ENCODE assay signal across 1 cellular context in genomic region chr13:98746968-98747367, GRCh38.
TF ChIP-seq lines count a peak whose summit lies in the region.

No MANE protein-coding gene starts in this region.

TF ChIP-seq in HepG2, 621 proteins besides CTCF, POLR2A, EP300 and RAD21 (continued from another document and continues in another):
- TF ChIP-seq CEBPG (CRISPR knock-in tag; IDR thresholded peaks at IDR 0.05) (peak; percentile 77), DR1 (CRISPR knock-in tag; IDR thresholded peaks at IDR 0.05) (no peak), ZNF768 (CRISPR knock-in tag; IDR thresholded peaks at IDR 0.05) (no peak), STAT6 (CRISPR knock-in tag; IDR thresholded peaks at IDR 0.05; ENCODE audit: borderline replicate concordance) (no peak), ZNF839 (CRISPR knock-in tag; IDR thresholded peaks at IDR 0.05; ENCODE audit: borderline replicate concordance) (no peak), NFE2L1 (CRISPR knock-in tag; IDR thresholded peaks at IDR 0.05; ENCODE audit: borderline replicate concordance) (no peak), ZNF333 (CRISPR knock-in tag; IDR thresholded peaks at IDR 0.05; ENCODE audit: borderline replicate concordance) (no peak), MAFK (conservative IDR thresholded peaks at IDR 0.05 in 1 of 2, IDR thresholded peaks at IDR 0.05 in 1 of 2; ENCODE audit: low read length in 2 of 2) (no peak), NFIB (CRISPR knock-in tag; IDR thresholded peaks at IDR 0.05; ENCODE audit: borderline replicate concordance) (no peak), U2AF1 (optimal IDR thresholded peaks at IDR 0.05; ENCODE audit: low read depth, low read length) (no peak), ADNP (CRISPR knock-in tag; IDR thresholded peaks at IDR 0.05) (no peak), ZFP37 (CRISPR knock-in tag; IDR thresholded peaks at IDR 0.05; ENCODE audit: borderline replicate concordance) (no peak), ARID2 (CRISPR knock-in tag; IDR thresholded peaks at IDR 0.05; ENCODE audit: borderline replicate concordance) (no peak), JUND (CRISPR knock-in tag; IDR thresholded peaks at IDR 0.05) (peak; percentile 84; the same call in 1 of the 2 replicates), YEATS4 (CRISPR knock-in tag; IDR thresholded peaks at IDR 0.05; ENCODE audit: borderline replicate concordance) (no peak), EEA1 (CRISPR knock-in tag; IDR thresholded peaks at IDR 0.05; ENCODE audit: borderline replicate concordance) (no peak), ARNTL (CRISPR knock-in tag; IDR thresholded peaks at IDR 0.05) (no peak), SP2 (CRISPR knock-in tag; IDR thresholded peaks at IDR 0.05) (no peak), ZNF3 (CRISPR knock-in tag; IDR thresholded peaks at IDR 0.05) (no peak), TOE1 (CRISPR knock-in tag; IDR thresholded peaks at IDR 0.05) (no peak), ZNF703 (CRISPR knock-in tag; IDR thresholded peaks at IDR 0.05; ENCODE audit: borderline replicate concordance) (no peak), ZNF138 (CRISPR knock-in tag; IDR thresholded peaks at IDR 0.05; ENCODE audit: low read depth) (no peak), ZNF292 (CRISPR knock-in tag; IDR thresholded peaks at IDR 0.05; ENCODE audit: borderline replicate concordance, low read depth) (peak; percentile 19; the same call in 1 of the 2 replicates), ZNF550 (CRISPR knock-in tag; IDR thresholded peaks at IDR 0.05; ENCODE audit: borderline replicate concordance) (no peak), IRF2 (CRISPR knock-in tag; IDR thresholded peaks at IDR 0.05) (0 out of 2 replicates have a peak, but pooled peaks have one; percentile 34), ATF3 (CRISPR knock-in tag; IDR thresholded peaks at IDR 0.05) (peak; percentile 86), ZNF83 (CRISPR knock-in tag; IDR thresholded peaks at IDR 0.05; ENCODE audit: borderline replicate concordance) (no peak), ZEB1 (IDR thresholded peaks at IDR 0.05; ENCODE audit: insufficient replicate concordance, low read depth) (no peak), RFX5 (IDR thresholded peaks at IDR 0.05; ENCODE audit: low read depth, low read length) (no peak), ZNF30 (CRISPR knock-in tag; IDR thresholded peaks at IDR 0.05) (no peak), ZNF263 (CRISPR knock-in tag; IDR thresholded peaks at IDR 0.05) (peak; percentile 58; the same call in 1 of the 2 replicates), ZNF563 (CRISPR knock-in tag; IDR thresholded peaks at IDR 0.05) (no peak), ZNF570 (CRISPR knock-in tag; IDR thresholded peaks at IDR 0.05; ENCODE audit: borderline replicate concordance) (no peak)
- TF ChIP-seq, protein P1, sequence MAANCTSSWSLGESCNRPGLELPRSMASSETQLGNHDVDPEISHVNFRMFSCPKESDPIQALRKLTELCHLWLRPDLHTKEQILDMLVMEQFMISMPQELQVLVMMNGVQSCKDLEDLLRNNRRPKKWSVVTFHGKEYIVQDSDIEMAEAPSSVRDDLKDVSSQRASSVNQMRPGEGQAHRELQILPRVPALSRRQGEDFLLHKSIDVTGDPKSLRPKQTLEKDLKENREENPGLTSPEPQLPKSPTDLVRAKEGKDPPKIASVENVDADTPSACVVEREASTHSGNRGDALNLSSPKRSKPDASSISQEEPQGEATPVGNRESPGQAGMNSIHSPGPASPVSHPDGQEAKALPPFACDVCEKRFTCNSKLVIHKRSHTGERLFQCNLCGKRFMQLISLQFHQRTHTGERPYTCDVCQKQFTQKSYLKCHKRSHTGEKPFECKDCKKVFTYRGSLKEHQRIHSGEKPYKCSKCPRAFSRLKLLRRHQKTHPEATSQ (CRISPR knock-in tag; IDR thresholded peaks at IDR 0.05; ENCODE audit: borderline replicate concordance), result no peak
- TF ChIP-seq, protein P2, sequence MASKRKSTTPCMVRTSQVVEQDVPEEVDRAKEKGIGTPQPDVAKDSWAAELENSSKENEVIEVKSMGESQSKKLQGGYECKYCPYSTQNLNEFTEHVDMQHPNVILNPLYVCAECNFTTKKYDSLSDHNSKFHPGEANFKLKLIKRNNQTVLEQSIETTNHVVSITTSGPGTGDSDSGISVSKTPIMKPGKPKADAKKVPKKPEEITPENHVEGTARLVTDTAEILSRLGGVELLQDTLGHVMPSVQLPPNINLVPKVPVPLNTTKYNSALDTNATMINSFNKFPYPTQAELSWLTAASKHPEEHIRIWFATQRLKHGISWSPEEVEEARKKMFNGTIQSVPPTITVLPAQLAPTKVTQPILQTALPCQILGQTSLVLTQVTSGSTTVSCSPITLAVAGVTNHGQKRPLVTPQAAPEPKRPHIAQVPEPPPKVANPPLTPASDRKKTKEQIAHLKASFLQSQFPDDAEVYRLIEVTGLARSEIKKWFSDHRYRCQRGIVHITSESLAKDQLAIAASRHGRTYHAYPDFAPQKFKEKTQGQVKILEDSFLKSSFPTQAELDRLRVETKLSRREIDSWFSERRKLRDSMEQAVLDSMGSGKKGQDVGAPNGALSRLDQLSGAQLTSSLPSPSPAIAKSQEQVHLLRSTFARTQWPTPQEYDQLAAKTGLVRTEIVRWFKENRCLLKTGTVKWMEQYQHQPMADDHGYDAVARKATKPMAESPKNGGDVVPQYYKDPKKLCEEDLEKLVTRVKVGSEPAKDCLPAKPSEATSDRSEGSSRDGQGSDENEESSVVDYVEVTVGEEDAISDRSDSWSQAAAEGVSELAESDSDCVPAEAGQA (IDR thresholded peaks at IDR 0.05; ENCODE audit: low read depth), result no peak
- TF ChIP-seq, protein P2 (CRISPR knock-in tag; IDR thresholded peaks at IDR 0.05; ENCODE audit: borderline replicate concordance), result no peak
- TF ChIP-seq, protein P3, sequence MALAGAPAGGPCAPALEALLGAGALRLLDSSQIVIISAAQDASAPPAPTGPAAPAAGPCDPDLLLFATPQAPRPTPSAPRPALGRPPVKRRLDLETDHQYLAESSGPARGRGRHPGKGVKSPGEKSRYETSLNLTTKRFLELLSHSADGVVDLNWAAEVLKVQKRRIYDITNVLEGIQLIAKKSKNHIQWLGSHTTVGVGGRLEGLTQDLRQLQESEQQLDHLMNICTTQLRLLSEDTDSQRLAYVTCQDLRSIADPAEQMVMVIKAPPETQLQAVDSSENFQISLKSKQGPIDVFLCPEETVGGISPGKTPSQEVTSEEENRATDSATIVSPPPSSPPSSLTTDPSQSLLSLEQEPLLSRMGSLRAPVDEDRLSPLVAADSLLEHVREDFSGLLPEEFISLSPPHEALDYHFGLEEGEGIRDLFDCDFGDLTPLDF (CRISPR knock-in tag; IDR thresholded peaks at IDR 0.05), result no peak
- TF ChIP-seq, protein P4, sequence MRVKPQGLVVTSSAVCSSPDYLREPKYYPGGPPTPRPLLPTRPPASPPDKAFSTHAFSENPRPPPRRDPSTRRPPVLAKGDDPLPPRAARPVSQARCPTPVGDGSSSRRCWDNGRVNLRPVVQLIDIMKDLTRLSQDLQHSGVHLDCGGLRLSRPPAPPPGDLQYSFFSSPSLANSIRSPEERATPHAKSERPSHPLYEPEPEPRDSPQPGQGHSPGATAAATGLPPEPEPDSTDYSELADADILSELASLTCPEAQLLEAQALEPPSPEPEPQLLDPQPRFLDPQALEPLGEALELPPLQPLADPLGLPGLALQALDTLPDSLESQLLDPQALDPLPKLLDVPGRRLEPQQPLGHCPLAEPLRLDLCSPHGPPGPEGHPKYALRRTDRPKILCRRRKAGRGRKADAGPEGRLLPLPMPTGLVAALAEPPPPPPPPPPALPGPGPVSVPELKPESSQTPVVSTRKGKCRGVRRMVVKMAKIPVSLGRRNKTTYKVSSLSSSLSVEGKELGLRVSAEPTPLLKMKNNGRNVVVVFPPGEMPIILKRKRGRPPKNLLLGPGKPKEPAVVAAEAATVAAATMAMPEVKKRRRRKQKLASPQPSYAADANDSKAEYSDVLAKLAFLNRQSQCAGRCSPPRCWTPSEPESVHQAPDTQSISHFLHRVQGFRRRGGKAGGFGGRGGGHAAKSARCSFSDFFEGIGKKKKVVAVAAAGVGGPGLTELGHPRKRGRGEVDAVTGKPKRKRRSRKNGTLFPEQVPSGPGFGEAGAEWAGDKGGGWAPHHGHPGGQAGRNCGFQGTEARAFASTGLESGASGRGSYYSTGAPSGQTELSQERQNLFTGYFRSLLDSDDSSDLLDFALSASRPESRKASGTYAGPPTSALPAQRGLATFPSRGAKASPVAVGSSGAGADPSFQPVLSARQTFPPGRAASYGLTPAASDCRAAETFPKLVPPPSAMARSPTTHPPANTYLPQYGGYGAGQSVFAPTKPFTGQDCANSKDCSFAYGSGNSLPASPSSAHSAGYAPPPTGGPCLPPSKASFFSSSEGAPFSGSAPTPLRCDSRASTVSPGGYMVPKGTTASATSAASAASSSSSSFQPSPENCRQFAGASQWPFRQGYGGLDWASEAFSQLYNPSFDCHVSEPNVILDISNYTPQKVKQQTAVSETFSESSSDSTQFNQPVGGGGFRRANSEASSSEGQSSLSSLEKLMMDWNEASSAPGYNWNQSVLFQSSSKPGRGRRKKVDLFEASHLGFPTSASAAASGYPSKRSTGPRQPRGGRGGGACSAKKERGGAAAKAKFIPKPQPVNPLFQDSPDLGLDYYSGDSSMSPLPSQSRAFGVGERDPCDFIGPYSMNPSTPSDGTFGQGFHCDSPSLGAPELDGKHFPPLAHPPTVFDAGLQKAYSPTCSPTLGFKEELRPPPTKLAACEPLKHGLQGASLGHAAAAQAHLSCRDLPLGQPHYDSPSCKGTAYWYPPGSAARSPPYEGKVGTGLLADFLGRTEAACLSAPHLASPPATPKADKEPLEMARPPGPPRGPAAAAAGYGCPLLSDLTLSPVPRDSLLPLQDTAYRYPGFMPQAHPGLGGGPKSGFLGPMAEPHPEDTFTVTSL (CRISPR knock-in tag; IDR thresholded peaks at IDR 0.05; ENCODE audit: borderline replicate concordance), result no peak
- TF ChIP-seq, protein P5, sequence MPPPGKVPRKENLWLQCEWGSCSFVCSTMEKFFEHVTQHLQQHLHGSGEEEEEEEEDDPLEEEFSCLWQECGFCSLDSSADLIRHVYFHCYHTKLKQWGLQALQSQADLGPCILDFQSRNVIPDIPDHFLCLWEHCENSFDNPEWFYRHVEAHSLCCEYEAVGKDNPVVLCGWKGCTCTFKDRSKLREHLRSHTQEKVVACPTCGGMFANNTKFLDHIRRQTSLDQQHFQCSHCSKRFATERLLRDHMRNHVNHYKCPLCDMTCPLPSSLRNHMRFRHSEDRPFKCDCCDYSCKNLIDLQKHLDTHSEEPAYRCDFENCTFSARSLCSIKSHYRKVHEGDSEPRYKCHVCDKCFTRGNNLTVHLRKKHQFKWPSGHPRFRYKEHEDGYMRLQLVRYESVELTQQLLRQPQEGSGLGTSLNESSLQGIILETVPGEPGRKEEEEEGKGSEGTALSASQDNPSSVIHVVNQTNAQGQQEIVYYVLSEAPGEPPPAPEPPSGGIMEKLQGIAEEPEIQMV (CRISPR knock-in tag; IDR thresholded peaks at IDR 0.05; ENCODE audit: low read depth), result no peak
- TF ChIP-seq, protein P6, sequence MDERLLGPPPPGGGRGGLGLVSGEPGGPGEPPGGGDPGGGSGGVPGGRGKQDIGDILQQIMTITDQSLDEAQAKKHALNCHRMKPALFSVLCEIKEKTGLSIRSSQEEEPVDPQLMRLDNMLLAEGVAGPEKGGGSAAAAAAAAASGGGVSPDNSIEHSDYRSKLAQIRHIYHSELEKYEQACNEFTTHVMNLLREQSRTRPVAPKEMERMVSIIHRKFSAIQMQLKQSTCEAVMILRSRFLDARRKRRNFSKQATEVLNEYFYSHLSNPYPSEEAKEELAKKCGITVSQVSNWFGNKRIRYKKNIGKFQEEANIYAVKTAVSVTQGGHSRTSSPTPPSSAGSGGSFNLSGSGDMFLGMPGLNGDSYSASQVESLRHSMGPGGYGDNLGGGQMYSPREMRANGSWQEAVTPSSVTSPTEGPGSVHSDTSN (CRISPR knock-in tag; IDR thresholded peaks at IDR 0.05), result no peak
- TF ChIP-seq, protein P7, sequence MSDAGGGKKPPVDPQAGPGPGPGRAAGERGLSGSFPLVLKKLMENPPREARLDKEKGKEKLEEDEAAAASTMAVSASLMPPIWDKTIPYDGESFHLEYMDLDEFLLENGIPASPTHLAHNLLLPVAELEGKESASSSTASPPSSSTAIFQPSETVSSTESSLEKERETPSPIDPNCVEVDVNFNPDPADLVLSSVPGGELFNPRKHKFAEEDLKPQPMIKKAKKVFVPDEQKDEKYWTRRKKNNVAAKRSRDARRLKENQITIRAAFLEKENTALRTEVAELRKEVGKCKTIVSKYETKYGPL (CRISPR knock-in tag; IDR thresholded peaks at IDR 0.05), result no peak
